In the genomic region with DNA sequence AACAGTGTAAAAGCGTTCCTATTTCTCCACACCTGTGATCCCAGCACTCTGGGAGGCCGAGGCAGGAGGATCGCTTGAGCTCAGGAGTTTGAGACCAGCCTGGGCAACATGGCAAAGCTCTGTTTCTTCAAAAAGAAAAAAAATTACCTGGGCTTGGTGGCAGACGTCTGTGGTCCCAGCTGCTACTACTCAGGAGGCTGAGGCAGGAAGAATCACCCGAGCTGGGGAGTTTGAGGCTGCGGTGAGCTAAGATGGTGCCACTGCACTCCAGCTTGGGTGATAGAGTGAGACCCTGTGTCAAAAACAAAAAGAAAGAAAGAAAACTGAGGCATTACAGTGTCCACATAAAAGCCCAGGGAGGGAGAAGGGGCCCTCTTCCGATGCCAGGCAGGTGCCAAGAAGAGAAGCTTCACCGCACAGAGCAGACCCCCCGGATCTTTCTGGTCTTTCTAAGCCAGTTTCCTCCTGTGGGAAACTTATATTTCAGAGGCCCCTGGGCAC, we compare ENCODE assay signal across 4 cellular contexts. TPM values are rescaled to one million over a fixed set of nuclear protein-coding genes. Genes with fewer than 3 reads are reported as not detected.
"Had no signal": no experiment of that assay in that cellular context is flagged by ENCODE, and none has a peak within 500 bp of the region (broad histone marks: within the 10 kb centered on the region; RNA-seq: fewer than 3 reads in every experiment).

A gene (minus strand): TSS at position 451 of the 501 bp plus-strand sequence. CDS start 1,804 bp downstream, outside the sequence.

RNA-seq across cellular contexts. Expression of the gene that starts here (rescaled TPM):
- total RNA-seq: mesothelial cell of epicardium, osteocyte, pulmonary artery endothelial cell had no signal
- polyA plus RNA-seq: neural cell had no signal
